Comparison of ENCODE assay signal across 17 cellular contexts in the genomic region with DNA sequence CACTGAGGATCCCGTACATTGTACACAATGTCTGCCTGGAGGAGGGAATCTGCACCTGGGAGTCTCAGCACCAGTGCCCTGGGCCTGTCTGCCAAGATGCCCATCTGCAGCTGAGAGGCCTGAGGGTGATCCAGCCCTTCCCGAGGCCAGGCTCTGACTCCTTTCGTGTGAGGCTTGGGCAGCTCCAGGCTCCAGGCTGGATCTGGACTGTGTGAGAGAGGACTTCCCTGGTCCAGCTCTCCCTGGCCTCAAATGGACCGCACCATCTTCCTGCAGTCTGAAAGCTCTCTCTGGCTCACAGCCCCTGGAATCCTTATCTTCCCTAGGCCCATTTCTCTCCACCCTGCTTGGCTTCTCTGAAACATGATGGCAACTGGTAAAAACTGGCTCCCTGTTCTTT.
"Had no signal": no experiment of that assay in that cellular context is flagged by ENCODE, and none has a peak within 500 bp of the region (broad histone marks: within the 10 kb centered on the region; RNA-seq: fewer than 3 reads in every experiment).

No MANE protein-coding gene starts in this region.

- DNase-seq: activated CD4-positive, alpha-beta memory T cell treated with anti-CD3 and anti-CD28 coated beads for 36 hours; activated CD4-positive, alpha-beta T cell treated with anti-CD3 and anti-CD28 coated beads for 48 hours; activated CD8-positive, alpha-beta T cell treated with anti-CD3 and anti-CD28 coated beads, Interleukin-2, amount 10 ng/mL, durations not matched to agents 7 days and 5 days; activated gamma-delta T cell; activated naive CD4-positive, alpha-beta T cell; activated naive CD4-positive, alpha-beta T cell treated with anti-CD3 and anti-CD28 coated beads, Interleukin-2, amount 10 ng/mL, durations not matched to agents 7 days and 5 days; activated naive CD8-positive, alpha-beta T cell treated with anti-CD3 and anti-CD28 coated beads, Interleukin-2, amount 10 ng/mL, durations not matched to agents 7 days and 5 days; activated T-cell treated with anti-CD3 and anti-CD28 coated beads, Interleukin-2, amount 50 U/mL, for 1 hour; activated T-cell treated with anti-CD3 and anti-CD28 coated beads, Interleukin-2, amount 50 U/mL, for 48 hours; central memory CD4-positive, alpha-beta T cell; colonic mucosa; effector memory CD4-positive, alpha-beta T cell; endodermal cell; foreskin keratinocyte; gastrocnemius medialis; heart right ventricle; T-helper 2 cell had no signal
